14 cellular contexts compared by ENCODE assay signal in the genomic region with DNA sequence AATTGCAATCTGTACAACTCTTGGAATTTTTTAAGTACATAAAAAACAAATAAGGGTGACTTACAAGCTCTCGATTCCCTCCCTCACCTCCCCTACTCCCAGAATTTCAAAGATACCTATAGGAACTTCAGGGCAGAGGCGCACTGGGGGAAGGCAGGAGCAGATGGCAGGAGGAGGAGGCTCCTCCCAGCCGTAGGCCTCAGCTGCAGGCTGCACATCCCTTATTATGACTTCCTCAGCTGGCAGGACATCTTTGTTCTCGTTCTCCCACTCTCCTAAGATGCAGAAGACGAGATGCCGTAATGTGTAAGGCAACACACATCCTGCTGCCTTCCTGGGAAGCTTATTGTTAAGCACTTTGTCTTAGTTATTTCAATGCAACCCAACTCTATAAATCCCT.
DNase-seq lines count a peak whose midpoint lies in the region; TF ChIP-seq lines count a peak whose summit lies in the region.
"Had no signal": no experiment of that assay in that cellular context is flagged by ENCODE, and none has a peak within 500 bp of the region (broad histone marks: within the 10 kb centered on the region; RNA-seq: fewer than 3 reads in every experiment).

No MANE protein-coding gene starts in this region.

- H3K27me3 Mint-ChIP-seq in glutamatergic neuron (ENCODE audit: unreplicated experiment) (peaks cover 2% of the 10 kb centered on the region), nephron (ENCODE audit: low read depth) (peaks cover 5% of the 10 kb centered on the region)
- no peaks in the 10 kb centered on the region for H3K27me3 Mint-ChIP-seq in CD8-positive, alpha-beta memory T cell

- peaks cover 29% of the 10 kb centered on the region for H3K4me1 Mint-ChIP-seq in glutamatergic neuron (ENCODE audit: low read depth, unreplicated experiment)
- peaks cover 56% of the 10 kb centered on the region for H3K4me1 Mint-ChIP-seq in nephron
- no peaks in the 10 kb centered on the region for H3K4me1 Mint-ChIP-seq in CD8-positive, alpha-beta memory T cell

- no peak overlapping the region for H3K27ac ChIP-seq in CD8-positive, alpha-beta memory T cell (ENCODE audit: low read depth, low read length)
- H3K27ac ChIP-seq: BLaER1 had no signal

- no peak overlapping the region for H3K4me3 Mint-ChIP-seq in glutamatergic neuron (ENCODE audit: unreplicated experiment)
- peak overlapping the region in 1 of 3 experiments; percentile 18 for H3K4me3 Mint-ChIP-seq in nephron
- H3K4me3 Mint-ChIP-seq in CD8-positive, alpha-beta memory T cell: no peak overlapping the region
- H3K4me3 Mint-ChIP-seq: H9 had no signal

- H3K36me3 Mint-ChIP-seq in glutamatergic neuron (ENCODE audit: unreplicated experiment): no peaks in the 10 kb centered on the region
- no peaks in the 10 kb centered on the region for H3K36me3 Mint-ChIP-seq in nephron (ENCODE audit: low read depth)
- H3K36me3 Mint-ChIP-seq in CD8-positive, alpha-beta memory T cell: no peaks in the 10 kb centered on the region

- H3K9me3 ChIP-seq in CD8-positive, alpha-beta memory T cell (ENCODE audit: low read length): no peaks in the 10 kb centered on the region
- H3K9me3 ChIP-seq: BLaER1 had no signal

- TF ChIP-seq CTCF in glutamatergic neuron (IDR thresholded peaks at IDR 0.05; ENCODE audit: partially characterized antibody, unreplicated experiment): no peak
- TF ChIP-seq CTCF in nephron (IDR thresholded peaks at IDR 0.05; ENCODE audit: unreplicated experiment in 3 of 3): no peak

- H3K4me3 ChIP-seq in CD8-positive, alpha-beta memory T cell (ENCODE audit: low read length): no peak overlapping the region
- H3K4me3 ChIP-seq: BLaER1, GM12878 had no signal

- H3K4me1 ChIP-seq in CD8-positive, alpha-beta memory T cell (ENCODE audit: insufficient read depth, low read length): no peaks in the 10 kb centered on the region

- DNase-seq in NCI-H1694 treated with DMSO at 0.1 percent for 48 hours (lab: John Stamatoyannopoulos, UW): peak; percentile 4
- no peak for DNase-seq in NCI-H1694 (lab: John Stamatoyannopoulos, UW)
- peak; percentile 49 for DNase-seq in glutamatergic neuron
- no peak for DNase-seq in NCI-H187 (lab: John Stamatoyannopoulos, UW)
- no peak for DNase-seq in CD8-positive, alpha-beta memory T cell
- DNase-seq in dedifferentiated amniotic fluid mesenchymal stem cell (ENCODE audit: extremely low spot score): no peak
- DNase-seq: 8988T, AML-193, DMS79, GOT3, H9 had no signal

- CTCF ChIA-PET in CD8-positive, alpha-beta memory T cell (lab: Charles Lee): no interaction called here

- peak overlapping the region; percentile 67 for H3K27ac Mint-ChIP-seq in glutamatergic neuron (ENCODE audit: unreplicated experiment)
- peak overlapping the region; percentile 32 to 86 (median 70) for H3K27ac Mint-ChIP-seq in nephron
- H3K27ac Mint-ChIP-seq in CD8-positive, alpha-beta memory T cell: no peak overlapping the region
- H3K27ac Mint-ChIP-seq: H9 had no signal

- H3K27me3 ChIP-seq in CD8-positive, alpha-beta memory T cell (ENCODE audit: insufficient read depth, low read length, poor library complexity, severe bottlenecking): no peaks in the 10 kb centered on the region
- H3K27me3 ChIP-seq: BLaER1 had no signal

- H3K36me3 ChIP-seq in CD8-positive, alpha-beta memory T cell (ENCODE audit: insufficient read depth, low read length): no peaks in the 10 kb centered on the region
- H3K36me3 ChIP-seq: BLaER1 had no signal

- POLR2A ChIA-PET in CD8-positive, alpha-beta memory T cell (lab: Charles Lee): no interaction called here

- H3K9me3 Mint-ChIP-seq in glutamatergic neuron (ENCODE audit: unreplicated experiment): peaks cover 13% of the 10 kb centered on the region
- H3K9me3 Mint-ChIP-seq in nephron: no peaks in the 10 kb centered on the region
- peaks cover 0 to 3% (median 2%) of the 10 kb centered on the region in 5 donors for H3K9me3 Mint-ChIP-seq in CD8-positive, alpha-beta memory T cell
- H3K9me3 Mint-ChIP-seq: H9 had no signal

Comparison
In these comparisons a context has a peak if more than half of its experiments do, and no peak if none do; other contexts are left out.
1. DNase-seq: peak in NCI-H1694 treated with DMSO at 0.1 percent for 48 hours (single experiment) and glutamatergic neuron (single experiment); none in NCI-H1694 (single experiment), NCI-H187 (0 of 2), CD8-positive, alpha-beta memory T cell (0 of 5) and dedifferentiated amniotic fluid mesenchymal stem cell (single experiment).
2. H3K27ac Mint-ChIP-seq: peak in glutamatergic neuron (single experiment) and nephron (3 of 3); none in CD8-positive, alpha-beta memory T cell (0 of 8).